17 cellular contexts compared by ENCODE assay signal in the genomic region with DNA sequence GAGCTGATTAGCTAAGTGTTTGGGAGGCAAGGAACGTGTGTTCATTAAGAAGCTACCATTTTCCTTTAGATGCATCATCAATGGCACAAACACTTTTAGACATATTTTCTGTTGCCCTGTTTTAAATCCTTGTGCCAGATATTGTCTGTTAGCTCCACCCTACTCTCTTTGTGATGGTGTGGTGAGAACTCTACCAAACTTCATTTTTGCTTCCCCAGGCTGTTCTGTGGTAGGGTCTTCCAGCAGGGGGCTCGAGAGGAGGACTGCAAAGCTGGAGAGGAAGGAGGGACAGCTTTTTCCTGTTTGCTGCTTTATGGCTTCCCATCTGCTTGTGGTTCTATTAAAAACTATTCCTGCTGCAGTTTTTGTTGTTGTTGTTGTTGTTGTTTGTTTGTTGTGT. TPM values are rescaled to one million over a fixed set of nuclear protein-coding genes. Genes with fewer than 3 reads are reported as not detected.
DNase-seq lines count a peak whose midpoint lies in the region; TF ChIP-seq lines count a peak whose summit lies in the region.
"Had no signal": no experiment of that assay in that cellular context is flagged by ENCODE, and none has a peak within 500 bp of the region (broad histone marks: within the 10 kb centered on the region; RNA-seq: fewer than 3 reads in every experiment).

No MANE protein-coding gene starts in this region.

- H3K9me3 ChIP-seq in neuronal stem cell (replicated peaks in 1 of 2; ENCODE audit: control insufficient read depth in 2 of 2, insufficient read depth in 1 of 2, low read depth in 1 of 2, low read length in 2 of 2) (no peaks in the 10 kb centered on the region), MG63 (no peaks in the 10 kb centered on the region)
- H3K9me3 ChIP-seq: adrenal gland, prostate gland had no signal

- H4K91ac ChIP-seq in neuronal stem cell (ENCODE audit: low read depth, low read length, poor library complexity), result no peak overlapping the region

- H3K79me1 ChIP-seq in neuronal stem cell (ENCODE audit: low read depth, low read length), result no peaks in the 10 kb centered on the region

- H3K27ac Mint-ChIP-seq in brain, result peak overlapping the region in 1 of 5 experiments; percentile 3
- H3K27ac Mint-ChIP-seq: activated T-cell treated with anti-CD3 and anti-CD28 coated beads, Interleukin-2, amount 50 U/mL, for 72 hours; CD8-positive, alpha-beta memory T cell had no signal

- H3K4ac ChIP-seq in neuronal stem cell (ENCODE audit: low read length), result no peak overlapping the region

- no peak overlapping the region for H2AK5ac ChIP-seq in neuronal stem cell (ENCODE audit: low read depth, low read length)

- no peaks in the 10 kb centered on the region for H3K27me3 ChIP-seq in neuronal stem cell (ENCODE audit: control insufficient read depth in 3 of 3, insufficient read depth in 3 of 3, low read depth in 1 of 3, low read length in 3 of 3)
- no peaks in the 10 kb centered on the region for H3K27me3 ChIP-seq in MG63
- H3K27me3 ChIP-seq: hepatocyte had no signal

- H3K36me3 Mint-ChIP-seq in brain, result no peaks in the 10 kb centered on the region
- H3K36me3 Mint-ChIP-seq: CD8-positive, alpha-beta memory T cell had no signal

- no peak overlapping the region for H2BK12ac ChIP-seq in neuronal stem cell (ENCODE audit: low read length)

- H2BK15ac ChIP-seq in neuronal stem cell (ENCODE audit: low read length), result no peak overlapping the region

- no peak overlapping the region for H4K8ac ChIP-seq in neuronal stem cell (ENCODE audit: low read depth, low read length)

- no peak overlapping the region for H2BK5ac ChIP-seq in neuronal stem cell (ENCODE audit: low read length)

- H3K23ac ChIP-seq in neuronal stem cell (ENCODE audit: low read depth, low read length, poor library complexity), result no peak overlapping the region

- no peak overlapping the region for H3K14ac ChIP-seq in neuronal stem cell (ENCODE audit: low read length)

- peak overlapping the region in 3 of 5 experiments; percentile 11 to 55 (median 42) for H3K4me3 Mint-ChIP-seq in brain
- H3K4me3 Mint-ChIP-seq: activated T-cell treated with anti-CD3 and anti-CD28 coated beads, Interleukin-2, amount 50 U/mL, for 72 hours; CD8-positive, alpha-beta memory T cell had no signal

- H3K27ac ChIP-seq in neuronal stem cell (replicated peaks; ENCODE audit: low read length), result no peak overlapping the region
- H3K27ac ChIP-seq: adrenal gland, hepatocyte, prostate gland had no signal

- peaks cover 5% of the 10 kb centered on the region for H3K27me3 Mint-ChIP-seq in brain

- H3K18ac ChIP-seq in neuronal stem cell (ENCODE audit: low read length), result no peak overlapping the region

- peak in 1 of 2 experiments; percentile 24 for TF ChIP-seq CTCF in brain (conservative IDR thresholded peaks at IDR 0.05)

- H3K4me3 ChIP-seq in Jurkat, Clone E6-1 (ENCODE audit: low read length), result no peak overlapping the region
- no peak overlapping the region for H3K4me3 ChIP-seq in neuronal stem cell (ENCODE audit: low read length in 2 of 2)
- H3K4me3 ChIP-seq in MG63, result no peak overlapping the region
- H3K4me3 ChIP-seq: adrenal gland, hepatocyte, prostate gland had no signal

- no CpG with 5 or more reads among the region's 2 CpGs for whole genome bisulfite sequencing in neuronal stem cell (ENCODE audit: extremely low coverage in 2 of 2, insufficient read length in 2 of 2, insufficient replicate concordance in 1 of 2), 2 donors

- H2BK120ac ChIP-seq in neuronal stem cell (ENCODE audit: low read depth, low read length), result no peak overlapping the region

- H3K36me3 ChIP-seq in neuronal stem cell (replicated peaks in 1 of 2; ENCODE audit: control insufficient read depth in 2 of 2, insufficient read depth in 2 of 2, low read length in 2 of 2) (no peaks in the 10 kb centered on the region), MG63 (no peaks in the 10 kb centered on the region)
- H3K36me3 ChIP-seq: adrenal gland, prostate gland had no signal

- H3K9ac ChIP-seq in neuronal stem cell (ENCODE audit: low read depth, low read length, poor library complexity), result no peak overlapping the region

- no peaks in the 10 kb centered on the region for H3K9me3 Mint-ChIP-seq in brain
- H3K9me3 Mint-ChIP-seq: activated T-cell treated with anti-CD3 and anti-CD28 coated beads, Interleukin-2, amount 50 U/mL, for 72 hours; CD8-positive, alpha-beta memory T cell had no signal

- DNase-seq in NCI-H146 (lab: John Stamatoyannopoulos, UW) (peak; percentile 9), NCI-H146 treated with DMSO at 0.1 percent for 48 hours (lab: John Stamatoyannopoulos, UW; ENCODE audit: unreplicated experiment) (no peak), neuronal stem cell (ENCODE audit: low spot score) (no peak), MG63 (no peak), kidney glomerular epithelial cell (lab: John Stamatoyannopoulos, UW) (no peak)
- peak; percentile 19 for DNase-seq in Jurkat, Clone E6-1 (ENCODE audit: low read depth, low spot score)
- no peak for DNase-seq in activated effector memory CD4-positive, alpha-beta T cell treated with Interleukin-2 at 50 U/mL for 16 hours
- DNase-seq: 8988T; activated CD4-positive, alpha-beta T cell treated with anti-CD3 and anti-CD28 coated beads, Interleukin-2, amount 50 U/mL, for 48 hours; activated T-cell treated with anti-CD3 and anti-CD28 coated beads, Interleukin-2, amount 50 U/mL, for 72 hours; adrenal gland; CD8-positive, alpha-beta memory T cell; GF-D8; NCI-H2081 treated with DMSO at 0.1 percent for 48 hours had no signal

- H3K4me1 ChIP-seq in neuronal stem cell (ENCODE audit: control insufficient read depth in 2 of 2, insufficient read depth in 1 of 2, low read depth in 1 of 2, low read length in 2 of 2), result peaks cover 0 to 8% of the 10 kb centered on the region in 2 donors
- H3K4me1 ChIP-seq: adrenal gland, prostate gland had no signal

- peak overlapping the region; percentile 27 for H2AFZ ChIP-seq in neuronal stem cell (ENCODE audit: low read length)
- H2AFZ ChIP-seq: hepatocyte had no signal

- H3K4me2 ChIP-seq in neuronal stem cell (ENCODE audit: insufficient read depth, low read length, poor library complexity, severe bottlenecking), result no peak overlapping the region
- H3K4me2 ChIP-seq: hepatocyte had no signal

- H3K4me1 Mint-ChIP-seq in brain, result peaks cover 33% of the 10 kb centered on the region
- H3K4me1 Mint-ChIP-seq: CD8-positive, alpha-beta memory T cell had no signal

RNA-seq across cellular contexts. Expression of a gene that starts 23.8 kb away (rescaled TPM):
- polyA plus RNA-seq in Jurkat, Clone E6-1 (2012; ENCODE audit: insufficient read depth, insufficient read length), result 142 TPM
- 111 TPM for polyA plus RNA-seq in brain (ENCODE audit: insufficient read depth, low read depth, low replicate concordance)
- 242 TPM for polyA plus RNA-seq in neuronal stem cell (2013, experiment 1 of 2)
- polyA plus RNA-seq in neuronal stem cell (2013, experiment 2 of 2), result 246 TPM
- 261 and 422 TPM in 2 replicates for total RNA-seq in MG63 (2014; rRNA removed; shearing (Covaris generic); ENCODE audit: low replicate concordance)

RNA-seq across cellular contexts. Expression of a gene that starts 52.8 kb away (rescaled TPM):
- polyA plus RNA-seq in Jurkat, Clone E6-1 (2012; ENCODE audit: insufficient read depth, insufficient read length), result 47.7 TPM
- 51.1 TPM for polyA plus RNA-seq in brain (ENCODE audit: insufficient read depth, low read depth, low replicate concordance)
- 50.5 TPM for polyA plus RNA-seq in neuronal stem cell (2013, experiment 1 of 2)
- polyA plus RNA-seq in neuronal stem cell (2013, experiment 2 of 2), result 50.3 TPM
- total RNA-seq in MG63 (2014; rRNA removed; shearing (Covaris generic); ENCODE audit: low replicate concordance), result 45.5 and 97.3 TPM in 2 replicates

Comparison
In these comparisons a context has a peak if more than half of its experiments do, and no peak if none do; other contexts are left out.
1. DNase-seq: peak in NCI-H146 (single experiment) and Jurkat, Clone E6-1 (single experiment); none in NCI-H146 treated with DMSO at 0.1 percent for 48 hours (single experiment), neuronal stem cell (single experiment), MG63 (single experiment), activated effector memory CD4-positive, alpha-beta T cell treated with Interleukin-2 at 50 U/mL for 16 hours (single experiment) and kidney glomerular epithelial cell (single experiment).